ENCODE assay signal across 24 cellular contexts in the genomic region with DNA sequence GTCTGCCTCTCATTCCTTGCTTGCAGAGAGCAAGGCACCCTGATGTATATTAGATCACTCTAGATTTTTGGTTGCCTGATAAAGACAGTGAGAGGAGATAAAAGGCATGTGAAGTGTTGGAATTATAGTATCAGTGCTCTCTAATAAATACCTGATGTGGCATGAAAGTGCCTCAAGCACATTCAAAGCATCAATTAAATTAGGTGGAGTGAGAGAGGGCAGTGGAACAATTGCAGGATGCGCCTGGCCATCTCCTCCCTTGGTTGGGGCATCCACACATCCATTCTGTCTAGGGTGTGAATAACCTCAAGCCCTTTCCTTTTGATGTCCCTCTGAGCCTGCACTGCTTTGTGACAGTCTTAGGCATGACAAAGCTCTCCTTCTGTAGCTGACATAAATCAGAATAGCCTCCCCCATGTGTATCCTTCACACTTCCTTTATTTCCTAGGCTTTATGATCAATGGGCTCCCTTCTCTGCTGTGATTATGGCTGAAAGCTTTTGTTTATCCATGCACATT. TPM values are rescaled to one million over a fixed set of nuclear protein-coding genes. Genes with fewer than 3 reads are reported as not detected.
DNase-seq lines count a peak whose midpoint lies in the region; ATAC-seq, FAIRE-seq and TF ChIP-seq lines count a peak whose summit lies in the region.
"Had no signal": no experiment of that assay in that cellular context is flagged by ENCODE, and none has a peak within 500 bp of the region (broad histone marks: within the 10 kb centered on the region; RNA-seq: fewer than 3 reads in every experiment).

No MANE protein-coding gene starts in this region.

- peaks cover 20% of the 10 kb centered on the region for H3K36me3 Mint-ChIP-seq in endothelial cell (ENCODE audit: low read depth, unreplicated experiment)
- no peaks in the 10 kb centered on the region for H3K36me3 Mint-ChIP-seq in nephron progenitor cell (ENCODE audit: low read depth)
- H3K36me3 Mint-ChIP-seq: activated naive CD4-positive, alpha-beta T cell treated with anti-CD3 and anti-CD28 coated beads, Interleukin-2, amount 50 U/mL, for 72 hours had no signal

- peak overlapping the region; percentile 98 for H3K4me2 ChIP-seq in PC-9

- H3K27ac ChIP-seq in PC-9 = peak overlapping the region; percentile 99
- H3K27ac ChIP-seq: thoracic aorta had no signal

- peaks cover 65% of the 10 kb centered on the region for H3K4me1 ChIP-seq in PC-9 (replicated peaks; ENCODE audit: insufficient read depth)

- no peaks in the 10 kb centered on the region for H3K9me2 ChIP-seq in PC-9 (ENCODE audit: insufficient read depth)

- no peaks in the 10 kb centered on the region for H3K27me3 ChIP-seq in PC-9 (ENCODE audit: insufficient read depth, low read depth)
- H3K27me3 ChIP-seq: Peyer's patch had no signal

- DNase-seq in PC-9 (no peak), endothelial cell (ENCODE audit: low spot score) (no peak), nephron progenitor cell (no peak), omental fat pad (ENCODE audit: low spot score) (no peak), GF-D8 (lab: John Stamatoyannopoulos, UW) (no peak), HTR-8/SVneo (ENCODE audit: insufficient read length, low spot score) (no peak), GM10248 (ENCODE audit: extremely low spot score) (no peak)
- DNase-seq: activated CD4-positive, alpha-beta T cell treated with anti-CD3 and anti-CD28 coated beads, Interleukin-2, amount 10 ng/mL, durations not matched to agents 24 days and 14 days; activated T-cell treated with anti-CD3 and anti-CD28 coated beads, Interleukin-2, amount 50 U/mL, for 48 hours; AML-193; caudate nucleus; effector memory CD8-positive, alpha-beta T cell; KG1; left cardiac atrium; NCI-H1105 treated with DMSO at 0.1 percent for 48 hours; NCI-H2171 treated with DMSO at 0.1 percent for 48 hours; Peyer's patch; posterior cingulate gyrus; stimulated activated CD4-positive, alpha-beta T cell treated with anti-CD3 and anti-CD28 coated beads, Interleukin-4, amount 100 ng/mL, for 1 hour had no signal

- H3K9me3 ChIP-seq in PC-9 (ENCODE audit: insufficient read depth, low read depth) = no peaks in the 10 kb centered on the region
- H3K9me3 ChIP-seq: Peyer's patch, thoracic aorta had no signal

- BruUV-seq in PC-9 (replicated peaks; lab: Mats Ljungman, UMichigan) = no TSS peak

- H3K27ac Mint-ChIP-seq in endothelial cell (ENCODE audit: unreplicated experiment) (peak overlapping the region; percentile 95), nephron progenitor cell (peak overlapping the region; percentile 49)
- H3K27ac Mint-ChIP-seq: activated CD4-positive, alpha-beta T cell treated with anti-CD3 and anti-CD28 coated beads, Interleukin-2, amount 10 ng/mL, durations not matched to agents 24 days and 14 days had no signal

- peaks cover 77% of the 10 kb centered on the region for H3K36me3 ChIP-seq in PC-9 (ENCODE audit: low read depth)

- peaks cover 14% of the 10 kb centered on the region for H3K27me3 Mint-ChIP-seq in endothelial cell (ENCODE audit: unreplicated experiment)
- peaks cover 3% of the 10 kb centered on the region for H3K27me3 Mint-ChIP-seq in nephron progenitor cell (ENCODE audit: low read depth, poor library complexity)
- H3K27me3 Mint-ChIP-seq: activated CD4-positive, alpha-beta T cell treated with anti-CD3 and anti-CD28 coated beads, Interleukin-2, amount 10 ng/mL, durations not matched to agents 24 days and 14 days had no signal

- TF ChIP-seq CTCF in PC-9 (conservative IDR thresholded peaks at IDR 0.05) (no peak), endothelial cell (IDR thresholded peaks at IDR 0.05; ENCODE audit: unreplicated experiment) (no peak), nephron progenitor cell (IDR thresholded peaks at IDR 0.05) (no peak), omental fat pad (IDR thresholded peaks at IDR 0.05) (no peak), GM10248 (IDR thresholded peaks at IDR 0.05; ENCODE audit: control extremely low read depth, extremely low read depth, low read depth, missing control alignments) (no peak)

- H3K4me3 ChIP-seq in PC-9 = peak overlapping the region; percentile 32; the same call in 1 of the 2 replicates
- H3K4me3 ChIP-seq: Peyer's patch, skin epidermis, thoracic aorta had no signal

- H3K9me3 Mint-ChIP-seq in endothelial cell (ENCODE audit: unreplicated experiment) = no peaks in the 10 kb centered on the region
- H3K9me3 Mint-ChIP-seq in nephron progenitor cell = no peaks in the 10 kb centered on the region
- H3K9me3 Mint-ChIP-seq: activated CD4-positive, alpha-beta T cell treated with anti-CD3 and anti-CD28 coated beads, Interleukin-2, amount 10 ng/mL, durations not matched to agents 24 days and 14 days; activated naive CD4-positive, alpha-beta T cell treated with anti-CD3 and anti-CD28 coated beads, Interleukin-2, amount 50 U/mL, for 72 hours; effector memory CD8-positive, alpha-beta T cell had no signal

- peaks cover 76% of the 10 kb centered on the region for H3F3A ChIP-seq in PC-9 (ENCODE audit: insufficient read depth, low read depth)

- H2AFZ ChIP-seq in PC-9 = no peak overlapping the region

- CTCF ChIA-PET in PC-9 (lab: Charles Lee) = interaction anchor here (1.6 kb wide), 1 partner anchor 9 kb away, joined by 5 read pairs; no protein-coding TSS in a partner anchor
- CTCF ChIA-PET in GM10248 (lab: Yijun Ruan, JAX) = interaction anchor here (0.8 to 5.7 kb wide), 9 partner anchors 9 to 420 kb away, joined by 3 to 117 read pairs (median 6); a partner anchor contains a TSS

- H3K4me3 Mint-ChIP-seq in endothelial cell (ENCODE audit: unreplicated experiment) = no peak overlapping the region
- H3K4me3 Mint-ChIP-seq in nephron progenitor cell = no peak overlapping the region
- H3K4me3 Mint-ChIP-seq: activated CD4-positive, alpha-beta T cell treated with anti-CD3 and anti-CD28 coated beads, Interleukin-2, amount 10 ng/mL, durations not matched to agents 24 days and 14 days; effector memory CD8-positive, alpha-beta T cell had no signal

- FAIRE-seq in G401.6 (lab: Jason Lieb, UNC) (peak; percentile 8), HTR-8/SVneo (lab: Jason Lieb, UNC) (no peak)
- FAIRE-seq: GM12891 had no signal

- POLR2A ChIA-PET in PC-9 (lab: Charles Lee; ENCODE audit: unreplicated experiment) = interaction anchor here (0.6 to 0.7 kb wide), 2 partner anchors 29 to 108 kb away, joined by 3 to 4 read pairs; no protein-coding TSS in a partner anchor
- POLR2A ChIA-PET in GM10248 (lab: Yijun Ruan, JAX) = no interaction called here

- H3K79me2 ChIP-seq in PC-9 (ENCODE audit: low read depth) = peaks cover 83% of the 10 kb centered on the region

- intact Hi-C loops in PC-9 (cut with micrococcal nuclease; ENCODE audit: unreplicated experiment) = loop anchor here (5.0 kb wide), 1 partner anchor 293 kb away; no protein-coding TSS in a partner anchor

- ATAC-seq in omental fat pad (ENCODE audit: low FRiP score) = no peak
- ATAC-seq: effector memory CD8-positive, alpha-beta T cell; left cardiac atrium had no signal

- H3K4me1 Mint-ChIP-seq in endothelial cell (ENCODE audit: unreplicated experiment) (peaks cover 91% of the 10 kb centered on the region), nephron progenitor cell (peaks cover 67% of the 10 kb centered on the region)

- no peaks in the 10 kb centered on the region for H4K20me1 ChIP-seq in PC-9 (ENCODE audit: insufficient read depth)

RNA-seq across cellular contexts. Expression of a gene that starts 13.6 kb away (rescaled TPM):
- total RNA-seq in PC-9 (2021) = 542 and 909 TPM in 2 replicates
- total RNA-seq in endothelial cell (ENCODE audit: unreplicated experiment) = 273 TPM
- total RNA-seq in omental fat pad = 1,000 to 10,000 TPM in 2 of 4 donors, 100 to 1,000 TPM in 2; 687 to 4,689 (median 1,133) TPM
